In genomic region chr2:134160793-134161504, GRCh38 we compare ENCODE assay signal across 9 cellular contexts.
A peak's percentile ranks its signal among the peaks of the same experiment; 100 is the strongest.
DNase-seq lines count a peak whose midpoint lies in the region; ATAC-seq, FAIRE-seq and TF ChIP-seq lines count a peak whose summit lies in the region.
"Had no signal": no experiment of that assay in that cellular context is flagged by ENCODE, and none has a peak within 500 bp of the region (broad histone marks: within the 10 kb centered on the region; RNA-seq: fewer than 3 reads in every experiment).

No MANE protein-coding gene starts in this region.

- H3K27ac ChIP-seq in SK-N-SH (ENCODE audit: low read depth in 2 of 2, low read length in 1 of 2) (peak overlapping the region in 1 of 2 experiments; percentile 84; a peak in 2 of 4 replicates), gastroesophageal sphincter (no peak overlapping the region), pancreas (peak overlapping the region in 3 of 4 donors; percentile 52 to 73 (median 53))
- H3K27ac ChIP-seq: colonic mucosa had no signal

- WGBS in SK-N-SH (ENCODE audit: low lambda C conversion rate) = 42% methylated on average over 9 of the region's 9 CpGs
- WGBS in gastroesophageal sphincter (ENCODE audit: low coverage in 1 of 2), 2 donors = 95% methylated on average over 4 of the region's 9 CpGs; no CpG with 5 or more reads in 1 of the 2 donors
- WGBS in pancreas, 2 donors = 34 to 40% methylated on average over 9 of the region's 9 CpGs

- DNase-seq in GF-D8 (lab: John Stamatoyannopoulos, UW) (peak; percentile 90), SK-N-SH (peak; percentile 77), pancreas (peak in 3 of 6 donors; percentile 27 to 57 (median 38)), anterior cingulate cortex (lab: John Stamatoyannopoulos, UW) (no peak), NCI-H1092 (lab: John Stamatoyannopoulos, UW) (no peak)
- DNase-seq in central memory CD4-positive, alpha-beta T cell = no peak
- DNase-seq: colonic mucosa, SIG-M5 had no signal

- no peaks in the 10 kb centered on the region for H3K36me3 ChIP-seq in SK-N-SH (replicated peaks in 1 of 2; ENCODE audit: control insufficient read depth in 1 of 2, insufficient read depth in 2 of 2, low read length in 1 of 2)
- H3K36me3 ChIP-seq in gastroesophageal sphincter = no peaks in the 10 kb centered on the region
- no peaks in the 10 kb centered on the region for H3K36me3 ChIP-seq in pancreas
- H3K36me3 ChIP-seq: colonic mucosa had no signal

- intact Hi-C loops in pancreas (cut with DNase I) = no loop called here

- no peak overlapping the region for H2AFZ ChIP-seq in SK-N-SH (ENCODE audit: low read depth)

- TF ChIP-seq CTCF in SK-N-SH (IDR thresholded peaks at IDR 0.05) (no peak), gastroesophageal sphincter (IDR thresholded peaks at IDR 0.05) (no peak), pancreas (IDR thresholded peaks at IDR 0.05) (no peak)

- no peak for TF ChIP-seq RAD21 in SK-N-SH (IDR thresholded peaks at IDR 0.05; ENCODE audit: low read length)

- TF ChIP-seq EP300 in SK-N-SH (IDR thresholded peaks at IDR 0.05; ENCODE audit: borderline replicate concordance in 1 of 2, low read depth in 1 of 2, low read length in 1 of 2) (peak in 1 of 2 experiments; percentile 92; a peak in 2 of 4 replicates), gastroesophageal sphincter (IDR thresholded peaks at IDR 0.05) (no peak)

- H3K9me3 ChIP-seq in SK-N-SH (no peaks in the 10 kb centered on the region), gastroesophageal sphincter (no peaks in the 10 kb centered on the region), pancreas (no peaks in the 10 kb centered on the region)
- H3K9me3 ChIP-seq: colonic mucosa had no signal

- CTCF ChIA-PET in SK-N-SH (lab: Yijun Ruan, JAX) = interaction anchor here (0.8 to 1.9 kb wide), 6 partner anchors 42 to 290 kb away, joined by 3 to 5 read pairs (median 4); no protein-coding TSS in a partner anchor

- POLR2A ChIA-PET in SK-N-SH (lab: Yijun Ruan, JAX) = interaction anchor here (1.2 to 1.6 kb wide), 2 partner anchors 41 to 250 kb away, joined by 4 to 10 read pairs; no protein-coding TSS in a partner anchor

- H3K4me3 ChIP-seq in SK-N-SH (ENCODE audit: low read depth in 2 of 2, low read length in 1 of 2) (no peak overlapping the region), gastroesophageal sphincter (no peak overlapping the region), pancreas (no peak overlapping the region)
- H3K4me3 ChIP-seq: colonic mucosa had no signal

- H3F3A ChIP-seq in SK-N-SH (replicated peaks; ENCODE audit: insufficient read depth) = peaks cover 5% of the 10 kb centered on the region

- no peak for FAIRE-seq in pancreas (lab: Jason Lieb, UNC)

- ATAC-seq in gastroesophageal sphincter (peak; percentile 37), pancreas (peak; percentile 67 to 81 (median 80))

- H3K9me2 ChIP-seq in SK-N-SH = no peaks in the 10 kb centered on the region

- H3K4me2 ChIP-seq in SK-N-SH = peak overlapping the region; percentile 54; the same call in 1 of the 2 replicates

- no peak for TF ChIP-seq POLR2A in gastroesophageal sphincter (IDR thresholded peaks at IDR 0.05)

- H3K4me1 ChIP-seq in SK-N-SH (ENCODE audit: control insufficient read depth in 1 of 2, insufficient read depth in 2 of 2, low read depth in 1 of 2, low read length in 1 of 2) = peaks cover 7 to 35% of the 10 kb centered on the region in 2 experiments; a peak in 3 of 4 replicates
- H3K4me1 ChIP-seq in gastroesophageal sphincter = peaks cover 0 to 42% (median 14%) of the 10 kb centered on the region in 3 donors
- peaks cover 9 to 17% (median 15%) of the 10 kb centered on the region in 3 donors for H3K4me1 ChIP-seq in pancreas
- H3K4me1 ChIP-seq: colonic mucosa had no signal

- peaks cover 19% of the 10 kb centered on the region; the same call in 1 of the 2 replicates for H3K79me2 ChIP-seq in SK-N-SH (ENCODE audit: insufficient read depth)

- no peak overlapping the region for H3K9ac ChIP-seq in SK-N-SH

- no peaks in the 10 kb centered on the region for H4K20me1 ChIP-seq in SK-N-SH (ENCODE audit: insufficient read depth)

- H3K27me3 ChIP-seq in SK-N-SH (ENCODE audit: insufficient read depth) (no peaks in the 10 kb centered on the region), gastroesophageal sphincter (no peaks in the 10 kb centered on the region), pancreas (no peaks in the 10 kb centered on the region)
- H3K27me3 ChIP-seq: colonic mucosa had no signal

TF ChIP-seq in SK-N-SH, 30 proteins besides CTCF, POLR2A, EP300 and RAD21:
- TF ChIP-seq FOXM1 (IDR thresholded peaks at IDR 0.05; ENCODE audit: low read depth) (no peak), MAX (IDR thresholded peaks at IDR 0.05; ENCODE audit: low read depth) (no peak), RCOR1 (IDR thresholded peaks at IDR 0.05; ENCODE audit: low read length) (peak; percentile 93), CHD2 (IDR thresholded peaks at IDR 0.05; ENCODE audit: low read length, partially characterized antibody) (peak; percentile 75), GATA2 (CRISPR knock-in tag; IDR thresholded peaks at IDR 0.05) (peak; percentile 91), TAF1 (IDR thresholded peaks at IDR 0.05; ENCODE audit: borderline replicate concordance, low read depth, low read length) (no peak), TCF12 (IDR thresholded peaks at IDR 0.05) (peak; percentile 27; the same call in 1 of the 2 replicates)

Comparison
In these comparisons a context has a peak if more than half of its experiments do, and no peak if none do; other contexts are left out.
1. DNase-seq: peak in GF-D8 (single experiment) and SK-N-SH (single experiment); none in anterior cingulate cortex (0 of 58), central memory CD4-positive, alpha-beta T cell (single experiment) and NCI-H1092 (single experiment).
2. H3K27ac ChIP-seq: peak in pancreas (3 of 4); none in gastroesophageal sphincter (0 of 4).